ENCODE assay signal across 1 cellular context in the genomic region with DNA sequence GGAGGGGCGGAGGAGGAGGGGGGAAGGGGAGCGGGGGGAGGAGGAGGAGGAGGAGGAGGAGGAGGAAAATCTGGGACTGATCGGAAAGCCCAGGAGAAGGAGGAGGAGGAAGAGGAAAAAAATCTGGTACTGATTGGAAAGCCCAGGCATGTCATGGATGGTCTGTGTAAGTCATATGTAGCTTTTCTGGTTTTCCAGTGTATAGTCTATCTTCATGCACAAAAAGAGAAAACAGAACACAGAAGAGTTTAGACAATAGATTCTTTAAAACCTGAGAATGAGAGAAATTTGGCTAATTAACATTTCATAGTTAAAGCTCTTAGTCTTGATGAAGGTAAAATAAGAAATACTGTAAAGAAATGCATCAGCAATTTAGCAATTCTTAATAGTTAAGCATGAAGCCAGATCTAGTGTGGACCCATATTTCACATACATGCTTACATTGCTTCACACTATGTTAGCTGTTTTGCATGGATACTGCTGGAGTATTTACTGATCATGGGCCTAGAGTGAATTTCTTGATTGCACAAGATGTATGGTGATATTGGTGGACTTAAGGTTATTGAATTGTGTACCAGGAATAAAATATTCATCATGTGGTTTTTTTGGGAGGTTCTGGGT.
TF ChIP-seq lines count a peak whose summit lies in the region.

No MANE protein-coding gene starts in this region.

TF ChIP-seq in GM23338, 12 proteins besides CTCF, POLR2A, EP300 and RAD21 (continued from another document):
- TF ChIP-seq ZNF462 (CRISPR knock-in tag; IDR thresholded peaks at IDR 0.05), result no peak
- TF ChIP-seq, protein P1, sequence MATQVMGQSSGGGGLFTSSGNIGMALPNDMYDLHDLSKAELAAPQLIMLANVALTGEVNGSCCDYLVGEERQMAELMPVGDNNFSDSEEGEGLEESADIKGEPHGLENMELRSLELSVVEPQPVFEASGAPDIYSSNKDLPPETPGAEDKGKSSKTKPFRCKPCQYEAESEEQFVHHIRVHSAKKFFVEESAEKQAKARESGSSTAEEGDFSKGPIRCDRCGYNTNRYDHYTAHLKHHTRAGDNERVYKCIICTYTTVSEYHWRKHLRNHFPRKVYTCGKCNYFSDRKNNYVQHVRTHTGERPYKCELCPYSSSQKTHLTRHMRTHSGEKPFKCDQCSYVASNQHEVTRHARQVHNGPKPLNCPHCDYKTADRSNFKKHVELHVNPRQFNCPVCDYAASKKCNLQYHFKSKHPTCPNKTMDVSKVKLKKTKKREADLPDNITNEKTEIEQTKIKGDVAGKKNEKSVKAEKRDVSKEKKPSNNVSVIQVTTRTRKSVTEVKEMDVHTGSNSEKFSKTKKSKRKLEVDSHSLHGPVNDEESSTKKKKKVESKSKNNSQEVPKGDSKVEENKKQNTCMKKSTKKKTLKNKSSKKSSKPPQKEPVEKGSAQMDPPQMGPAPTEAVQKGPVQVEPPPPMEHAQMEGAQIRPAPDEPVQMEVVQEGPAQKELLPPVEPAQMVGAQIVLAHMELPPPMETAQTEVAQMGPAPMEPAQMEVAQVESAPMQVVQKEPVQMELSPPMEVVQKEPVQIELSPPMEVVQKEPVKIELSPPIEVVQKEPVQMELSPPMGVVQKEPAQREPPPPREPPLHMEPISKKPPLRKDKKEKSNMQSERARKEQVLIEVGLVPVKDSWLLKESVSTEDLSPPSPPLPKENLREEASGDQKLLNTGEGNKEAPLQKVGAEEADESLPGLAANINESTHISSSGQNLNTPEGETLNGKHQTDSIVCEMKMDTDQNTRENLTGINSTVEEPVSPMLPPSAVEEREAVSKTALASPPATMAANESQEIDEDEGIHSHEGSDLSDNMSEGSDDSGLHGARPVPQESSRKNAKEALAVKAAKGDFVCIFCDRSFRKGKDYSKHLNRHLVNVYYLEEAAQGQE (IDR thresholded peaks at IDR 0.05; ENCODE audit: unreplicated experiment), result no peak
- no peak for TF ChIP-seq EZH2phosphoT487 (IDR thresholded peaks at IDR 0.05; ENCODE audit: unreplicated experiment)
- no peak for TF ChIP-seq ETS1 (IDR thresholded peaks at IDR 0.05)
- no peak for TF ChIP-seq ZNF114 (CRISPR knock-in tag; IDR thresholded peaks at IDR 0.05)
- TF ChIP-seq CREB1 (CRISPR knock-in tag; IDR thresholded peaks at IDR 0.05; ENCODE audit: low read depth), result no peak
- no peak for TF ChIP-seq JUNB (IDR thresholded peaks at IDR 0.05; ENCODE audit: unreplicated experiment)
- TF ChIP-seq POLR2AphosphoS5 (IDR thresholded peaks at IDR 0.05; ENCODE audit: low read depth), result no peak
